ENCODE assay signal across 1 cellular context in the genomic region with DNA sequence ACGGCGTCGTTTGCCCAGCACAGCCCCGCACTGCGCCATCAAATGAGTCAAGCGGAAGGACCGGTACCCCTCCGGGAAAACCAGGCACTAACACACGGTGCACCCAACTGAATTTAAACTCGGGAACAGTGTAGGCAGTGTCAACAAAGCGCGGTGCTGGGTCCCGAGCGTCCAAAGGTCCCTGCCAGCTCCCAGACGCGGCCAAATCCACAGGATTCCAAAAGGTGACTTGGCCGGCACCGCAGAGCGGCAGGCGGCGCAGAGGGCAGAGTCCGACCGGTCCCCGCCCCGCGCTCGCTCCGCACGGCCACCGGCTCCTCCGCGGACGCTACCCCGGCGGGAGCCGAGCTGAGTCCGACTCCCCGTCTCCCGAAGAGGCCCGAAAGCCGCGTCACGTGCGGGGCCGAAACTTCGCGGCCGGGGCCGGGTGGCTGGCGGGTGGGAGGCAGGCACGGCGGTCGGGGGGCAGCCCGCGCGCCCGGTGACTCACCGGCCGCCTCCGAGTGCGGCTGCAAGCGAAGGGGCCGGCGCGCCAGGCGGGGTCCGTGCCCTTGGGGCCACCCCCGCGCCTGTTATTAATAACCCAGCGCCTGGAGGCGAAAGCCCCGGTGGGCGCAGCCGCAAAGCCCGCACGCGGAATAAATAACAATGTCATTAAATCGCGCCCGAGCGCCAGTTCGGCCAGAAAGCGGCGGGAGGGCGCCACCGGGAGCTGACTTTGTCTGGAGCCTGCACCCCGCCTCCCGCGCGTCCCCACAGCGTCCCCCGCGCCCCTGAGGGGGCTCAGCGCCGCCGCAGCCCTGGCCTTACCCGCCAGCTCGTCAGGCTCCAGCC.
TF ChIP-seq lines count a peak whose summit lies in the region.

No MANE protein-coding gene starts in this region.

TF ChIP-seq in HepG2, 621 proteins besides CTCF, POLR2A, EP300 and RAD21 (continued from another document and continues in another):
- TF ChIP-seq PLRG1 (conservative IDR thresholded peaks at IDR 0.05) (no peak), RBM22 (optimal IDR thresholded peaks at IDR 0.05; ENCODE audit: low read length) (no peak), MYC (CRISPR knock-in tag; IDR thresholded peaks at IDR 0.05; ENCODE audit: borderline replicate concordance) (peak; percentile 79), ZNF816 (CRISPR knock-in tag; IDR thresholded peaks at IDR 0.05; ENCODE audit: borderline replicate concordance) (no peak), ZNF776 (CRISPR knock-in tag; IDR thresholded peaks at IDR 0.05) (peak; percentile 81), HOXD1 (CRISPR knock-in tag; IDR thresholded peaks at IDR 0.05) (no peak; the same call in none of the 2 replicates), HDAC6 (IDR thresholded peaks at IDR 0.05; ENCODE audit: low read depth, low read length) (no peak), ZNF317 (CRISPR knock-in tag; IDR thresholded peaks at IDR 0.05) (no peak), KAT7 (CRISPR knock-in tag; IDR thresholded peaks at IDR 0.05; ENCODE audit: borderline replicate concordance) (peak; percentile 82), ZNF382 (CRISPR knock-in tag; IDR thresholded peaks at IDR 0.05; ENCODE audit: borderline replicate concordance) (no peak), ZNF678 (CRISPR knock-in tag; IDR thresholded peaks at IDR 0.05) (no peak), TOE1 (CRISPR knock-in tag; IDR thresholded peaks at IDR 0.05) (peak; percentile 57; the same call in 1 of the 2 replicates), SPEN (CRISPR knock-in tag; IDR thresholded peaks at IDR 0.05; ENCODE audit: low read depth) (peak; percentile 56), NR3C1 (CRISPR knock-in tag; IDR thresholded peaks at IDR 0.05) (no peak), PHF21A (CRISPR knock-in tag; IDR thresholded peaks at IDR 0.05) (peak; percentile 97), GFI1 (CRISPR knock-in tag; IDR thresholded peaks at IDR 0.05; ENCODE audit: borderline replicate concordance) (no peak), ZZZ3 (CRISPR knock-in tag; IDR thresholded peaks at IDR 0.05; ENCODE audit: borderline replicate concordance) (no peak; the same call in 1 of the 2 replicates), NFIB (CRISPR knock-in tag; IDR thresholded peaks at IDR 0.05; ENCODE audit: borderline replicate concordance) (no peak), KDM1A (CRISPR knock-in tag; IDR thresholded peaks at IDR 0.05) (peak; percentile 72; the same call in 1 of the 2 replicates), SOX6 (IDR thresholded peaks at IDR 0.05) (no peak), SOX6 (CRISPR knock-in tag; IDR thresholded peaks at IDR 0.05) (peak; percentile 70), ZNF17 (CRISPR knock-in tag; IDR thresholded peaks at IDR 0.05) (no peak), TARDBP (CRISPR knock-in tag; IDR thresholded peaks at IDR 0.05) (no peak; the same call in 1 of the 2 replicates), ZNF235 (CRISPR knock-in tag; IDR thresholded peaks at IDR 0.05; ENCODE audit: borderline replicate concordance) (peak; percentile 63; the same call in 1 of the 2 replicates), ZNF510 (CRISPR knock-in tag; IDR thresholded peaks at IDR 0.05; ENCODE audit: low read depth) (no peak), IKZF1 (IDR thresholded peaks at IDR 0.05) (no peak), SOX5 (CRISPR knock-in tag; IDR thresholded peaks at IDR 0.05; ENCODE audit: borderline replicate concordance) (no peak; the same call in 1 of the 2 replicates), MTA3 (CRISPR knock-in tag; IDR thresholded peaks at IDR 0.05) (no peak), ZNF788 (CRISPR knock-in tag; IDR thresholded peaks at IDR 0.05; ENCODE audit: borderline replicate concordance) (peak; percentile 89; the same call in 1 of the 2 replicates), ISX (CRISPR knock-in tag; conservative IDR thresholded peaks at IDR 0.05) (no peak), PCBP2 (optimal IDR thresholded peaks at IDR 0.05; ENCODE audit: low read depth, low read length, poor library complexity, severe bottlenecking) (no peak), ZNF136 (CRISPR knock-in tag; IDR thresholded peaks at IDR 0.05; ENCODE audit: low read depth) (no peak), ZNF501 (CRISPR knock-in tag; IDR thresholded peaks at IDR 0.05) (peak; percentile 85), SIN3B (IDR thresholded peaks at IDR 0.05; ENCODE audit: low read length) (no peak), BORCS8-MEF2B (CRISPR knock-in tag; IDR thresholded peaks at IDR 0.05) (peak; percentile 79), SRF (IDR thresholded peaks at IDR 0.05; ENCODE audit: low read depth, low read length) (peak; percentile 5; the same call in 1 of the 2 replicates), ISL2 (CRISPR knock-in tag; IDR thresholded peaks at IDR 0.05) (peak; percentile 62), NR2F2 (IDR thresholded peaks at IDR 0.05; ENCODE audit: borderline replicate concordance, low read depth) (peak; percentile 51; the same call in 1 of the 2 replicates), ZNF460 (CRISPR knock-in tag; IDR thresholded peaks at IDR 0.05; ENCODE audit: borderline replicate concordance) (no peak; the same call in 1 of the 2 replicates), MED13 (CRISPR knock-in tag; IDR thresholded peaks at IDR 0.05) (no peak), ADNP (CRISPR knock-in tag; IDR thresholded peaks at IDR 0.05) (peak; percentile 38; the same call in 1 of the 2 replicates), SP140L (CRISPR knock-in tag; IDR thresholded peaks at IDR 0.05; ENCODE audit: borderline replicate concordance) (no peak), ZNF746 (CRISPR knock-in tag; IDR thresholded peaks at IDR 0.05) (no peak), NAIF1 (CRISPR knock-in tag; IDR thresholded peaks at IDR 0.05; ENCODE audit: borderline replicate concordance) (no peak; the same call in 1 of the 2 replicates)
- TF ChIP-seq, protein P1, sequence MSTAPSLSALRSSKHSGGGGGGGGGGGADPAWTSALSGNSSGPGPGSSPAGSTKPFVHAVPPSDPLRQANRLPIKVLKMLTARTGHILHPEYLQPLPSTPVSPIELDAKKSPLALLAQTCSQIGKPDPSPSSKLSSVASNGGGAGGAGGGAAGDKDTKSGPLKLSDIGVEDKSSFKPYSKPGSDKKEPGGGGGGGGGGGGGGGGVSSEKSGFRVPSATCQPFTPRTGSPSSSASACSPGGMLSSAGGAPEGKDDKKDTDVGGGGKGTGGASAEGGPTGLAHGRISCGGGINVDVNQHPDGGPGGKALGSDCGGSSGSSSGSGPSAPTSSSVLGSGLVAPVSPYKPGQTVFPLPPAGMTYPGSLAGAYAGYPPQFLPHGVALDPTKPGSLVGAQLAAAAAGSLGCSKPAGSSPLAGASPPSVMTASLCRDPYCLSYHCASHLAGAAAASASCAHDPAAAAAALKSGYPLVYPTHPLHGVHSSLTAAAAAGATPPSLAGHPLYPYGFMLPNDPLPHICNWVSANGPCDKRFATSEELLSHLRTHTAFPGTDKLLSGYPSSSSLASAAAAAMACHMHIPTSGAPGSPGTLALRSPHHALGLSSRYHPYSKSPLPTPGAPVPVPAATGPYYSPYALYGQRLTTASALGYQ (CRISPR knock-in tag; IDR thresholded peaks at IDR 0.05), result peak; percentile 44; the same call in 1 of the 2 replicates
- TF ChIP-seq, protein P2, sequence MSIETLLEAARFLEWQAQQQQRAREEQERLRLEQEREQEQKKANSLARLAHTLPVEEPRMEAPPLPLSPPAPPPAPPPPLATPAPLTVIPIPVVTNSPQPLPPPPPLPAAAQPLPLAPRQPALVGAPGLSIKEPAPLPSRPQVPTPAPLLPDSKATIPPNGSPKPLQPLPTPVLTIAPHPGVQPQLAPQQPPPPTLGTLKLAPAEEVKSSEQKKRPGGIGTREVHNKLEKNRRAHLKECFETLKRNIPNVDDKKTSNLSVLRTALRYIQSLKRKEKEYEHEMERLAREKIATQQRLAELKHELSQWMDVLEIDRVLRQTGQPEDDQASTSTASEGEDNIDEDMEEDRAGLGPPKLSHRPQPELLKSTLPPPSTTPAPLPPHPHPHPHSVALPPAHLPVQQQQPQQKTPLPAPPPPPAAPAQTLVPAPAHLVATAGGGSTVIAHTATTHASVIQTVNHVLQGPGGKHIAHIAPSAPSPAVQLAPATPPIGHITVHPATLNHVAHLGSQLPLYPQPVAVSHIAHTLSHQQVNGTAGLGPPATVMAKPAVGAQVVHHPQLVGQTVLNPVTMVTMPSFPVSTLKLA (IDR thresholded peaks at IDR 0.05), result peak; percentile 18; the same call in 1 of the 2 replicates
- TF ChIP-seq, protein P3, sequence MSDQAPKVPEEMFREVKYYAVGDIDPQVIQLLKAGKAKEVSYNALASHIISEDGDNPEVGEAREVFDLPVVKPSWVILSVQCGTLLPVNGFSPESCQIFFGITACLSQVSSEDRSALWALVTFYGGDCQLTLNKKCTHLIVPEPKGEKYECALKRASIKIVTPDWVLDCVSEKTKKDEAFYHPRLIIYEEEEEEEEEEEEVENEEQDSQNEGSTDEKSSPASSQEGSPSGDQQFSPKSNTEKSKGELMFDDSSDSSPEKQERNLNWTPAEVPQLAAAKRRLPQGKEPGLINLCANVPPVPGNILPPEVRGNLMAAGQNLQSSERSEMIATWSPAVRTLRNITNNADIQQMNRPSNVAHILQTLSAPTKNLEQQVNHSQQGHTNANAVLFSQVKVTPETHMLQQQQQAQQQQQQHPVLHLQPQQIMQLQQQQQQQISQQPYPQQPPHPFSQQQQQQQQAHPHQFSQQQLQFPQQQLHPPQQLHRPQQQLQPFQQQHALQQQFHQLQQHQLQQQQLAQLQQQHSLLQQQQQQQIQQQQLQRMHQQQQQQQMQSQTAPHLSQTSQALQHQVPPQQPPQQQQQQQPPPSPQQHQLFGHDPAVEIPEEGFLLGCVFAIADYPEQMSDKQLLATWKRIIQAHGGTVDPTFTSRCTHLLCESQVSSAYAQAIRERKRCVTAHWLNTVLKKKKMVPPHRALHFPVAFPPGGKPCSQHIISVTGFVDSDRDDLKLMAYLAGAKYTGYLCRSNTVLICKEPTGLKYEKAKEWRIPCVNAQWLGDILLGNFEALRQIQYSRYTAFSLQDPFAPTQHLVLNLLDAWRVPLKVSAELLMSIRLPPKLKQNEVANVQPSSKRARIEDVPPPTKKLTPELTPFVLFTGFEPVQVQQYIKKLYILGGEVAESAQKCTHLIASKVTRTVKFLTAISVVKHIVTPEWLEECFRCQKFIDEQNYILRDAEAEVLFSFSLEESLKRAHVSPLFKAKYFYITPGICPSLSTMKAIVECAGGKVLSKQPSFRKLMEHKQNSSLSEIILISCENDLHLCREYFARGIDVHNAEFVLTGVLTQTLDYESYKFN (CRISPR knock-in tag; conservative IDR thresholded peaks at IDR 0.05), result peak; percentile 91
- TF ChIP-seq, protein P4, sequence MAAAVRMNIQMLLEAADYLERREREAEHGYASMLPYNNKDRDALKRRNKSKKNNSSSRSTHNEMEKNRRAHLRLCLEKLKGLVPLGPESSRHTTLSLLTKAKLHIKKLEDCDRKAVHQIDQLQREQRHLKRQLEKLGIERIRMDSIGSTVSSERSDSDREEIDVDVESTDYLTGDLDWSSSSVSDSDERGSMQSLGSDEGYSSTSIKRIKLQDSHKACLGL (CRISPR knock-in tag; IDR thresholded peaks at IDR 0.05), result peak; percentile 62
- TF ChIP-seq, protein P5, sequence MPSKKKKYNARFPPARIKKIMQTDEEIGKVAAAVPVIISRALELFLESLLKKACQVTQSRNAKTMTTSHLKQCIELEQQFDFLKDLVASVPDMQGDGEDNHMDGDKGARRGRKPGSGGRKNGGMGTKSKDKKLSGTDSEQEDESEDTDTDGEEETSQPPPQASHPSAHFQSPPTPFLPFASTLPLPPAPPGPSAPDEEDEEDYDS (CRISPR knock-in tag; IDR thresholded peaks at IDR 0.05), result peak; percentile 71
- TF ChIP-seq, protein P6, sequence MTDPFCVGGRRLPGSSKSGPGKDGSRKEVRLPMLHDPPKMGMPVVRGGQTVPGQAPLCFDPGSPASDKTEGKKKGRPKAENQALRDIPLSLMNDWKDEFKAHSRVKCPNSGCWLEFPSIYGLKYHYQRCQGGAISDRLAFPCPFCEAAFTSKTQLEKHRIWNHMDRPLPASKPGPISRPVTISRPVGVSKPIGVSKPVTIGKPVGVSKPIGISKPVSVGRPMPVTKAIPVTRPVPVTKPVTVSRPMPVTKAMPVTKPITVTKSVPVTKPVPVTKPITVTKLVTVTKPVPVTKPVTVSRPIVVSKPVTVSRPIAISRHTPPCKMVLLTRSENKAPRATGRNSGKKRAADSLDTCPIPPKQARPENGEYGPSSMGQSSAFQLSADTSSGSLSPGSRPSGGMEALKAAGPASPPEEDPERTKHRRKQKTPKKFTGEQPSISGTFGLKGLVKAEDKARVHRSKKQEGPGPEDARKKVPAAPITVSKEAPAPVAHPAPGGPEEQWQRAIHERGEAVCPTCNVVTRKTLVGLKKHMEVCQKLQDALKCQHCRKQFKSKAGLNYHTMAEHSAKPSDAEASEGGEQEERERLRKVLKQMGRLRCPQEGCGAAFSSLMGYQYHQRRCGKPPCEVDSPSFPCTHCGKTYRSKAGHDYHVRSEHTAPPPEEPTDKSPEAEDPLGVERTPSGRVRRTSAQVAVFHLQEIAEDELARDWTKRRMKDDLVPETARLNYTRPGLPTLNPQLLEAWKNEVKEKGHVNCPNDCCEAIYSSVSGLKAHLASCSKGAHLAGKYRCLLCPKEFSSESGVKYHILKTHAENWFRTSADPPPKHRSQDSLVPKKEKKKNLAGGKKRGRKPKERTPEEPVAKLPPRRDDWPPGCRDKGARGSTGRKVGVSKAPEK (CRISPR knock-in tag; IDR thresholded peaks at IDR 0.05; ENCODE audit: borderline replicate concordance), result no peak
- TF ChIP-seq, protein P7, sequence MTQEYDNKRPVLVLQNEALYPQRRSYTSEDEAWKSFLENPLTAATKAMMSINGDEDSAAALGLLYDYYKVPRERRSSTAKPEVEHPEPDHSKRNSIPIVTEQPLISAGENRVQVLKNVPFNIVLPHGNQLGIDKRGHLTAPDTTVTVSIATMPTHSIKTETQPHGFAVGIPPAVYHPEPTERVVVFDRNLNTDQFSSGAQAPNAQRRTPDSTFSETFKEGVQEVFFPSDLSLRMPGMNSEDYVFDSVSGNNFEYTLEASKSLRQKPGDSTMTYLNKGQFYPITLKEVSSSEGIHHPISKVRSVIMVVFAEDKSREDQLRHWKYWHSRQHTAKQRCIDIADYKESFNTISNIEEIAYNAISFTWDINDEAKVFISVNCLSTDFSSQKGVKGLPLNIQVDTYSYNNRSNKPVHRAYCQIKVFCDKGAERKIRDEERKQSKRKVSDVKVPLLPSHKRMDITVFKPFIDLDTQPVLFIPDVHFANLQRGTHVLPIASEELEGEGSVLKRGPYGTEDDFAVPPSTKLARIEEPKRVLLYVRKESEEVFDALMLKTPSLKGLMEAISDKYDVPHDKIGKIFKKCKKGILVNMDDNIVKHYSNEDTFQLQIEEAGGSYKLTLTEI (CRISPR knock-in tag; conservative IDR thresholded peaks at IDR 0.05), result no peak
- TF ChIP-seq, protein P8, sequence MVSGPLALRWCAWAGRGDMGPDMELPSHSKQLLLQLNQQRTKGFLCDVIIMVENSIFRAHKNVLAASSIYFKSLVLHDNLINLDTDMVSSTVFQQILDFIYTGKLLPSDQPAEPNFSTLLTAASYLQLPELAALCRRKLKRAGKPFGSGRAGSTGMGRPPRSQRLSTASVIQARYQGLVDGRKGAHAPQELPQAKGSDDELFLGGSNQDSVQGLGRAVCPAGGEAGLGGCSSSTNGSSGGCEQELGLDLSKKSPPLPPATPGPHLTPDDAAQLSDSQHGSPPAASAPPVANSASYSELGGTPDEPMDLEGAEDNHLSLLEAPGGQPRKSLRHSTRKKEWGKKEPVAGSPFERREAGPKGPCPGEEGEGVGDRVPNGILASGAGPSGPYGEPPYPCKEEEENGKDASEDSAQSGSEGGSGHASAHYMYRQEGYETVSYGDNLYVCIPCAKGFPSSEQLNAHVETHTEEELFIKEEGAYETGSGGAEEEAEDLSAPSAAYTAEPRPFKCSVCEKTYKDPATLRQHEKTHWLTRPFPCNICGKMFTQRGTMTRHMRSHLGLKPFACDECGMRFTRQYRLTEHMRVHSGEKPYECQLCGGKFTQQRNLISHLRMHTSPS (CRISPR knock-in tag; IDR thresholded peaks at IDR 0.05; ENCODE audit: low read depth), result peak; percentile 73; the same call in 1 of the 2 replicates
- TF ChIP-seq, protein P9, sequence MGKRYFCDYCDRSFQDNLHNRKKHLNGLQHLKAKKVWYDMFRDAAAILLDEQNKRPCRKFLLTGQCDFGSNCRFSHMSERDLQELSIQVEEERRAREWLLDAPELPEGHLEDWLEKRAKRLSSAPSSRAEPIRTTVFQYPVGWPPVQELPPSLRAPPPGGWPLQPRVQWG (CRISPR knock-in tag; IDR thresholded peaks at IDR 0.05; ENCODE audit: borderline replicate concordance, low read depth), result no peak
